Comparison of ENCODE assay signal across 17 cellular contexts in the genomic region with DNA sequence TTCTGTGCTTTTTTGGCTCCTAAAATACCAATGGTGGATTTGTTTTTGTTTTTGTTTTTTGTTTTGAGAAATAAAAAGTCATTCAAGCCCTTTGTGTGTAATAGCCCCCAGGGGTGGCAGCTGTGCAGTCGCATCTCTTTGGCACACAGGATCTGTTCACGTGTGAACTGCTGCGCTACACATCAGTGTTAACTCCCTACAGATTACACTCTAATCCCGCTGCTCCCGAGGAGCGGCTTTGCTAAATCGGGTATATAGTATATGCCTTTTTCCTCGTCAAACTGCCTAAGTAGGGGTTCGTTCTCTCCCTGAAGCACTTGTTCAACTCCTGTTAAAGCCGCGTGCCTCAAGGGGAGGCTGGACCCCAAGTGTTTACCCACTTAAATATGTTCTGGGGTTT. TPM values are rescaled to one million over a fixed set of nuclear protein-coding genes. Genes with fewer than 3 reads are reported as not detected.
DNase-seq lines count a peak whose midpoint lies in the region; ATAC-seq and TF ChIP-seq lines count a peak whose summit lies in the region.
"Had no signal": no experiment of that assay in that cellular context is flagged by ENCODE, and none has a peak within 500 bp of the region (broad histone marks: within the 10 kb centered on the region; RNA-seq: fewer than 3 reads in every experiment).

No MANE protein-coding gene starts in this region.

- no peak for TF ChIP-seq EP300 in suprapubic skin (IDR thresholded peaks at IDR 0.05)

- DNase-seq in A673 (ENCODE audit: low spot score): no peak
- DNase-seq in NCI-H82 (lab: John Stamatoyannopoulos, UW): peak; percentile 83
- DNase-seq in WERI-Rb-1: peak; percentile 75
- DNase-seq in suprapubic skin (ENCODE audit: low spot score in 2 of 2): no peak
- no peak for DNase-seq in neural progenitor cell (ENCODE audit: low spot score)
- DNase-seq: ACHN; C1 segment of cervical spinal cord; Calu3; CD4-positive, alpha-beta memory T cell; COR-L47; DMS153; DND-41; H7; HCEC 1CT had no signal

- peaks cover 46% of the 10 kb centered on the region for H4K20me1 ChIP-seq in neural progenitor cell (ENCODE audit: low read depth)

- H3K4me3 ChIP-seq in A673 (ENCODE audit: low read depth, low read length, poor library complexity, severe bottlenecking) (no peak overlapping the region), WERI-Rb-1 (ENCODE audit: low read depth, low read length) (no peak overlapping the region), suprapubic skin (no peak overlapping the region), neural progenitor cell (no peak overlapping the region)

- H3K36me3 ChIP-seq in A673 (ENCODE audit: insufficient read depth, low read length, poor library complexity, severe bottlenecking): peaks cover 15% of the 10 kb centered on the region
- H3K36me3 ChIP-seq in WERI-Rb-1: peaks cover 42% of the 10 kb centered on the region
- peaks cover 27% of the 10 kb centered on the region for H3K36me3 ChIP-seq in suprapubic skin
- H3K36me3 ChIP-seq in neural progenitor cell: no peaks in the 10 kb centered on the region

- H3K27me3 Mint-ChIP-seq in neural progenitor cell (ENCODE audit: insufficient read depth, low read depth): no peaks in the 10 kb centered on the region
- H3K27me3 Mint-ChIP-seq: CD4-positive, alpha-beta memory T cell had no signal

- H3K9ac ChIP-seq in neural progenitor cell: no peak overlapping the region

- no peak overlapping the region for H3K4me3 Mint-ChIP-seq in neural progenitor cell
- H3K4me3 Mint-ChIP-seq: CD4-positive, alpha-beta memory T cell had no signal

- POLR2A ChIA-PET in A673 (lab: Charles Lee; ENCODE audit: low non-redundant PET): no interaction called here

- 87% methylated on average over 11 of the region's 11 CpGs for WGBS in suprapubic skin

- no peaks in the 10 kb centered on the region for H3K9me3 Mint-ChIP-seq in neural progenitor cell
- H3K9me3 Mint-ChIP-seq: CD4-positive, alpha-beta memory T cell had no signal

- intact Hi-C loops in A673 (cut with micrococcal nuclease; ENCODE audit: unreplicated experiment): no loop called here

- peaks cover 8% of the 10 kb centered on the region for H3K4me1 ChIP-seq in A673 (ENCODE audit: insufficient read depth, low read length, poor library complexity, severe bottlenecking)
- H3K4me1 ChIP-seq in suprapubic skin: no peaks in the 10 kb centered on the region
- H3K4me1 ChIP-seq in neural progenitor cell: peaks cover 28% of the 10 kb centered on the region

- TF ChIP-seq CTCF in A673 (conservative IDR thresholded peaks at IDR 0.05; ENCODE audit: low read depth, low read length): no peak
- no peak for TF ChIP-seq CTCF in WERI-Rb-1 (IDR thresholded peaks at IDR 0.05; ENCODE audit: low read depth, low read length)
- TF ChIP-seq CTCF in suprapubic skin (IDR thresholded peaks at IDR 0.05): no peak
- TF ChIP-seq CTCF in neural progenitor cell (IDR thresholded peaks at IDR 0.05): no peak

- H3K27me3 ChIP-seq in A673 (replicated peaks; ENCODE audit: insufficient read depth, low read depth, low read length, poor library complexity) (no peaks in the 10 kb centered on the region), WERI-Rb-1 (ENCODE audit: insufficient read depth, low read depth, severe bottlenecking) (no peaks in the 10 kb centered on the region), suprapubic skin (no peaks in the 10 kb centered on the region), neural progenitor cell (no peaks in the 10 kb centered on the region)

- TF ChIP-seq POLR2A in suprapubic skin (IDR thresholded peaks at IDR 0.05): no peak

- H3F3A ChIP-seq in neural progenitor cell (ENCODE audit: low read depth): peaks cover 4% of the 10 kb centered on the region

- H3K27ac ChIP-seq in A673 (ENCODE audit: low read depth, low read length, poor library complexity, severe bottlenecking): peak overlapping the region; percentile 4
- H3K27ac ChIP-seq in WERI-Rb-1: no peak overlapping the region
- peak overlapping the region; percentile 15 for H3K27ac ChIP-seq in suprapubic skin
- no peak overlapping the region for H3K27ac ChIP-seq in neural progenitor cell
- H3K27ac ChIP-seq: 22Rv1 had no signal

- CTCF ChIA-PET in A673 (lab: Charles Lee): no interaction called here

- H3K9me3 ChIP-seq in A673 (ENCODE audit: low read depth, low read length, poor library complexity, severe bottlenecking) (no peaks in the 10 kb centered on the region), WERI-Rb-1 (ENCODE audit: severe bottlenecking) (no peaks in the 10 kb centered on the region), suprapubic skin (no peaks in the 10 kb centered on the region), neural progenitor cell (ENCODE audit: low read depth) (no peaks in the 10 kb centered on the region)

- H3K27ac Mint-ChIP-seq in neural progenitor cell: no peak overlapping the region
- H3K27ac Mint-ChIP-seq: CD4-positive, alpha-beta memory T cell had no signal

- no peak for ATAC-seq in GM21825 (IDR thresholded peaks at IDR 0.05; ENCODE audit: unreplicated experiment)
- ATAC-seq in HG02840 (IDR thresholded peaks at IDR 0.05; ENCODE audit: low FRiP score, unreplicated experiment): no peak

- no peak overlapping the region for H2AFZ ChIP-seq in neural progenitor cell (replicated peaks)

- peaks cover 35% of the 10 kb centered on the region for H3K4me1 Mint-ChIP-seq in neural progenitor cell

- H3K36me3 Mint-ChIP-seq in neural progenitor cell: peaks cover 17% of the 10 kb centered on the region

- H3K79me2 ChIP-seq in neural progenitor cell (ENCODE audit: low read depth): peaks cover 9% of the 10 kb centered on the region

- no peak overlapping the region for H3K4me2 ChIP-seq in neural progenitor cell

- BruUV-seq in A673 (replicated peaks; lab: Mats Ljungman, UMichigan): no TSS peak

RNA-seq across cellular contexts. Expression of a gene that starts 22.3 kb away (rescaled TPM):
- total RNA-seq in A673 (2021) (10.1 and 10.9 TPM in 2 replicates), suprapubic skin (10 to 100 TPM; 10.8 to 15.9 (median 13.0) TPM), neural progenitor cell (ENCODE audit: low replicate concordance) (17.4 and 21.9 TPM in 2 replicates)

RNA-seq across cellular contexts. Expression of a gene that starts 31.8 kb away (rescaled TPM):
- 3.9 and 5.5 TPM in 2 replicates for total RNA-seq in A673 (2021)
- 10 to 100 TPM; 14.8 to 86.7 (median 21.4) TPM for total RNA-seq in suprapubic skin
- 21.3 and 30.7 TPM in 2 replicates for total RNA-seq in neural progenitor cell (ENCODE audit: low replicate concordance)

Comparison
In these comparisons a context has a peak if more than half of its experiments do, and no peak if none do; other contexts are left out.
1. DNase-seq: peak in NCI-H82 (single experiment) and WERI-Rb-1 (single experiment); none in A673 (single experiment), suprapubic skin (0 of 2) and neural progenitor cell (single experiment).
2. H3K27ac ChIP-seq: peak in A673 (single experiment) and suprapubic skin (single experiment); none in WERI-Rb-1 (single experiment) and neural progenitor cell (single experiment).